ENCODE assay signal across 8 cellular contexts in genomic region chr2:8574196-8575010, GRCh38.
A peak's percentile ranks its signal among the peaks of the same experiment; 100 is the strongest.
DNase-seq lines count a peak whose midpoint lies in the region; ATAC-seq and TF ChIP-seq lines count a peak whose summit lies in the region.

No MANE protein-coding gene starts in this region.

- H4K20me1 ChIP-seq in H9 (ENCODE audit: control insufficient read depth, insufficient read depth, insufficient read length) (no peaks in the 10 kb centered on the region), OCI-LY3 (ENCODE audit: insufficient read depth, low read length) (no peaks in the 10 kb centered on the region)

- peaks cover 25% of the 10 kb centered on the region for H3K36me3 ChIP-seq in OCI-LY3 (replicated peaks; ENCODE audit: low read depth, low read length)
- no peaks in the 10 kb centered on the region for H3K36me3 ChIP-seq in mesenchymal stem cell (ENCODE audit: control insufficient read depth in 1 of 2, insufficient read depth in 2 of 2, low read depth in 1 of 2, low read length in 2 of 2)
- H3K36me3 ChIP-seq in effector memory CD4-positive, alpha-beta T cell (ENCODE audit: control insufficient read depth, insufficient read depth, low read length), result no peaks in the 10 kb centered on the region

- H2BK5ac ChIP-seq in H9 (ENCODE audit: insufficient read length, low read length), result no peak overlapping the region
- H2BK5ac ChIP-seq in mesenchymal stem cell (ENCODE audit: low read depth, low read length, poor library complexity, severe bottlenecking), result no peak overlapping the region

- H3K4me3 Mint-ChIP-seq in H9, result no peak overlapping the region

- 0 out of 2 replicates have a peak, but pooled peaks cover 2% of the 10 kb centered on the region for H3K4me1 ChIP-seq in H9 (ENCODE audit: insufficient read depth, low read length)
- peaks cover 88% of the 10 kb centered on the region for H3K4me1 ChIP-seq in OCI-LY3 (ENCODE audit: low read length)
- H3K4me1 ChIP-seq in mesenchymal stem cell (ENCODE audit: control insufficient read depth, insufficient read depth, low read depth, low read length), result peaks cover 11% of the 10 kb centered on the region
- H3K4me1 ChIP-seq in effector memory CD4-positive, alpha-beta T cell (ENCODE audit: control insufficient read depth, insufficient read depth, low read length, poor library complexity, severe bottlenecking), result peaks cover 22% of the 10 kb centered on the region

- H2AFZ ChIP-seq in H9 (ENCODE audit: low read length), result no peak overlapping the region
- peak overlapping the region; percentile 26; the same call in 1 of the 2 replicates for H2AFZ ChIP-seq in OCI-LY3 (ENCODE audit: low read depth, low read length)
- no peak overlapping the region for H2AFZ ChIP-seq in mesenchymal stem cell (ENCODE audit: low read depth, low read length)

- H4K8ac ChIP-seq in H9 (replicated peaks; ENCODE audit: insufficient read length, low read depth, low read length), result no peak overlapping the region
- H4K8ac ChIP-seq in mesenchymal stem cell (ENCODE audit: low read length), result no peak overlapping the region

- H2BK120ac ChIP-seq in H9 (ENCODE audit: low read depth, low read length, poor library complexity, severe bottlenecking) (no peak overlapping the region), mesenchymal stem cell (ENCODE audit: low read depth, low read length) (no peak overlapping the region)

- peak overlapping the region; percentile 27 to 82 (median 44); a peak in 4 of 7 replicates for H3K27ac Mint-ChIP-seq in H9

- no peaks in the 10 kb centered on the region for H3K23me2 ChIP-seq in H9 (ENCODE audit: insufficient read length, low read depth, low read length, poor library complexity, severe bottlenecking)

- H3K4me3 ChIP-seq in OCI-LY3 (ENCODE audit: low read length) (peak overlapping the region; percentile 76), mesenchymal stem cell (ENCODE audit: insufficient read depth in 1 of 2, low read depth in 1 of 2, low read length in 2 of 2) (no peak overlapping the region)
- H3K4me3 ChIP-seq in effector memory CD4-positive, alpha-beta T cell (ENCODE audit: insufficient read depth, low read depth, low read length, poor library complexity, severe bottlenecking), result no peak overlapping the region

- no peaks in the 10 kb centered on the region for H3K79me2 ChIP-seq in H9 (ENCODE audit: insufficient read depth, low read length)
- H3K79me2 ChIP-seq in OCI-LY3 (ENCODE audit: low read length), result peaks cover 7% of the 10 kb centered on the region

- TF ChIP-seq CTCF in H9 (conservative IDR thresholded peaks at IDR 0.05), result no peak
- no peak for TF ChIP-seq CTCF in OCI-LY3 (IDR thresholded peaks at IDR 0.05; ENCODE audit: low read depth, low read length)

- no peaks in the 10 kb centered on the region; a peak in 2 of 5 replicates for H3K9me3 Mint-ChIP-seq in H9

- WGBS in H9 (ENCODE audit: extremely low coverage, insufficient read length, low lambda C conversion rate), result no CpG with 5 or more reads among the region's 24 CpGs
- 93% methylated on average over 24 of the region's 24 CpGs for WGBS in mesenchymal stem cell

- peak overlapping the region; percentile 4; the same call in 1 of the 2 replicates for H3K14ac ChIP-seq in H9 (ENCODE audit: insufficient read depth, low read length)
- H3K14ac ChIP-seq in mesenchymal stem cell (ENCODE audit: low read length in 2 of 2), result no peak overlapping the region

- H3K4me2 ChIP-seq in H9 (ENCODE audit: insufficient read depth, insufficient read length, low read length), result no peak overlapping the region
- H3K4me2 ChIP-seq in OCI-LY3 (ENCODE audit: low read length), result peak overlapping the region; percentile 78
- H3K4me2 ChIP-seq in mesenchymal stem cell (ENCODE audit: low read length, poor library complexity, severe bottlenecking), result no peak overlapping the region

- H4K5ac ChIP-seq in H9 (ENCODE audit: insufficient read length, low read depth, low read length), result no peak overlapping the region

- no peak overlapping the region for H2AK5ac ChIP-seq in H9 (ENCODE audit: insufficient read length, low read length)
- no peak overlapping the region for H2AK5ac ChIP-seq in mesenchymal stem cell (ENCODE audit: low read length, severe bottlenecking)

- no peak overlapping the region for H3T11ph ChIP-seq in H9 (ENCODE audit: low read length)

- no peak overlapping the region for H2BK15ac ChIP-seq in H9 (ENCODE audit: low read depth, low read length)
- H2BK15ac ChIP-seq in mesenchymal stem cell (ENCODE audit: low read depth, poor library complexity, severe bottlenecking), result peak overlapping the region; percentile 3

- DNase-seq in H9 (peak; percentile 18), mesenchymal stem cell (no peak), NCI-H2171 treated with DMSO at 0.1 percent for 48 hours (lab: John Stamatoyannopoulos, UW) (no peak), DMS79 treated with DMSO at 0.1 percent for 48 hours (lab: John Stamatoyannopoulos, UW) (no peak), SW480 (ENCODE audit: low spot score) (no peak)
- no peak for DNase-seq in effector memory CD4-positive, alpha-beta T cell

- peaks cover 59 to 69% of the 10 kb centered on the region in 2 experiments for H3K4me1 Mint-ChIP-seq in H9

- H3K56ac ChIP-seq in H9 (ENCODE audit: insufficient read length, low read depth, low read length), result no peak overlapping the region

- H2BK12ac ChIP-seq in H9 (ENCODE audit: insufficient read length, low read depth, low read length) (no peak overlapping the region), mesenchymal stem cell (ENCODE audit: low read length in 2 of 2) (no peak overlapping the region)

- no peaks in the 10 kb centered on the region for H3K9me3 ChIP-seq in H9 (ENCODE audit: control insufficient read depth, low read depth, low read length)
- no peaks in the 10 kb centered on the region; the same call in 1 of the 2 replicates for H3K9me3 ChIP-seq in OCI-LY3 (ENCODE audit: insufficient read depth, low read length)
- no peaks in the 10 kb centered on the region for H3K9me3 ChIP-seq in mesenchymal stem cell (ENCODE audit: control insufficient read depth, low read length)
- H3K9me3 ChIP-seq in effector memory CD4-positive, alpha-beta T cell (ENCODE audit: control insufficient read depth, low read length), result no peaks in the 10 kb centered on the region

- H3K18ac ChIP-seq in H9 (ENCODE audit: insufficient read length, low read depth, low read length) (no peak overlapping the region), mesenchymal stem cell (ENCODE audit: low read depth in 1 of 2, low read length in 2 of 2) (no peak overlapping the region)

- no peaks in the 10 kb centered on the region for H3K36me3 Mint-ChIP-seq in H9 (ENCODE audit: insufficient read depth in 1 of 3, low read depth in 3 of 3)

- H2BK20ac ChIP-seq in H9 (ENCODE audit: low read depth, low read length, poor library complexity, severe bottlenecking), result no peak overlapping the region

- peaks cover 1% of the 10 kb centered on the region; the same call in 1 of the 2 replicates for H3K27me3 Mint-ChIP-seq in H9 (ENCODE audit: low read depth)

- H3K79me1 ChIP-seq in H9 (ENCODE audit: insufficient read depth, low read depth, low read length, poor library complexity, severe bottlenecking) (no peaks in the 10 kb centered on the region), mesenchymal stem cell (replicated peaks; ENCODE audit: low read length, poor library complexity, severe bottlenecking) (no peaks in the 10 kb centered on the region)

- H3K9ac ChIP-seq in H9 (ENCODE audit: extremely low read depth, insufficient read length, low read length) (no peak overlapping the region), OCI-LY3 (ENCODE audit: low read length) (peak overlapping the region; percentile 85), mesenchymal stem cell (ENCODE audit: low read length) (no peak overlapping the region)

- no peak overlapping the region for H3K27ac ChIP-seq in H9 (ENCODE audit: insufficient read length, low read depth, low read length)
- H3K27ac ChIP-seq in OCI-LY3 (ENCODE audit: low read length), result peak overlapping the region; percentile 91
- no peak overlapping the region for H3K27ac ChIP-seq in mesenchymal stem cell (ENCODE audit: low read length, poor library complexity, severe bottlenecking)
- no peak overlapping the region for H3K27ac ChIP-seq in effector memory CD4-positive, alpha-beta T cell (ENCODE audit: insufficient read depth, low read length, poor library complexity, severe bottlenecking)

- no peak overlapping the region for H3K23ac ChIP-seq in H9 (ENCODE audit: insufficient read length, low read depth, low read length)
- H3K23ac ChIP-seq in mesenchymal stem cell (ENCODE audit: low read length in 2 of 2), result no peak overlapping the region

- peak; percentile 47 for ATAC-seq in GM18499 (IDR thresholded peaks at IDR 0.05; ENCODE audit: insufficient read depth, unreplicated experiment)

- H3K4ac ChIP-seq in H9 (ENCODE audit: low read depth, low read length) (no peak overlapping the region), mesenchymal stem cell (ENCODE audit: low read depth in 1 of 2, low read length in 2 of 2) (no peak overlapping the region)

- H3K27me3 ChIP-seq in H9 (ENCODE audit: insufficient read depth, low read length) (0 out of 2 replicates have a peak, but pooled peaks cover 3% of the 10 kb centered on the region), OCI-LY3 (ENCODE audit: low read depth, low read length) (no peaks in the 10 kb centered on the region), mesenchymal stem cell (ENCODE audit: control insufficient read depth in 1 of 2, insufficient read depth in 1 of 2, low read length in 2 of 2) (peaks cover 0 to 10% of the 10 kb centered on the region in 2 experiments)
- no peaks in the 10 kb centered on the region for H3K27me3 ChIP-seq in effector memory CD4-positive, alpha-beta T cell (replicated peaks; ENCODE audit: control insufficient read depth, insufficient read depth, low read length, poor library complexity, severe bottlenecking)

- H4K91ac ChIP-seq in H9 (ENCODE audit: insufficient read length, low read depth, low read length), result no peak overlapping the region
- no peak overlapping the region for H4K91ac ChIP-seq in mesenchymal stem cell (ENCODE audit: low read length)
